In genomic region chr9:128412120-128412790, GRCh38 we compare ENCODE assay signal across 8 cellular contexts. TPM values are rescaled to one million over a fixed set of nuclear protein-coding genes. Genes with fewer than 3 reads are reported as not detected.
DNase-seq lines count a peak whose midpoint lies in the region; ATAC-seq and TF ChIP-seq lines count a peak whose summit lies in the region.

No MANE protein-coding gene starts in this region.

- H2BK15ac ChIP-seq in neuronal stem cell (ENCODE audit: low read length), result no peak overlapping the region

- H3K27me3 ChIP-seq in esophagus squamous epithelium (peaks cover 0 to 62% (median 0%) of the 10 kb centered on the region in 4 donors), neuronal stem cell (ENCODE audit: control insufficient read depth in 3 of 3, insufficient read depth in 3 of 3, low read depth in 1 of 3, low read length in 3 of 3) (peaks cover 0 to 78% (median 6%) of the 10 kb centered on the region in 3 experiments)

- no peak overlapping the region for H3K9ac ChIP-seq in neuronal stem cell (ENCODE audit: low read depth, low read length, poor library complexity)

- H4K8ac ChIP-seq in neuronal stem cell (ENCODE audit: low read depth, low read length), result no peak overlapping the region

- H3K36me3 ChIP-seq in esophagus squamous epithelium (no peaks in the 10 kb centered on the region), neuronal stem cell (replicated peaks in 1 of 2; ENCODE audit: control insufficient read depth in 2 of 2, insufficient read depth in 2 of 2, low read length in 2 of 2) (no peaks in the 10 kb centered on the region)

- no peak overlapping the region for H2BK5ac ChIP-seq in neuronal stem cell (ENCODE audit: low read length)

- no peak for ATAC-seq in GM21723 (IDR thresholded peaks at IDR 0.05; ENCODE audit: unreplicated experiment)
- ATAC-seq in GM21381 (IDR thresholded peaks at IDR 0.05; ENCODE audit: unreplicated experiment), result no peak

- H3K4me3 ChIP-seq in esophagus squamous epithelium (no peak overlapping the region), neuronal stem cell (ENCODE audit: low read length in 2 of 2) (no peak overlapping the region)

- no peaks in the 10 kb centered on the region for H3K9me3 ChIP-seq in esophagus squamous epithelium
- H3K9me3 ChIP-seq in neuronal stem cell (replicated peaks in 1 of 2; ENCODE audit: control insufficient read depth in 2 of 2, insufficient read depth in 1 of 2, low read depth in 1 of 2, low read length in 2 of 2), result peaks cover 0 to 10% of the 10 kb centered on the region in 2 donors

- TF ChIP-seq CTCF in GM12872 (IDR thresholded peaks at IDR 0.05; ENCODE audit: insufficient read depth, low read depth, low read length) (peak; percentile 63), esophagus squamous epithelium (IDR thresholded peaks at IDR 0.05) (peak in 5 of 6 experiments; percentile 10 to 56 (median 44))

- no peak overlapping the region for H4K91ac ChIP-seq in neuronal stem cell (ENCODE audit: low read depth, low read length, poor library complexity)

- peaks cover 0 to 18% (median 0%) of the 10 kb centered on the region in 3 donors for H3K4me1 ChIP-seq in esophagus squamous epithelium
- H3K4me1 ChIP-seq in neuronal stem cell (ENCODE audit: control insufficient read depth in 2 of 2, insufficient read depth in 1 of 2, low read depth in 1 of 2, low read length in 2 of 2), result peaks cover 17 to 38% of the 10 kb centered on the region in 2 donors

- H3K4me2 ChIP-seq in neuronal stem cell (ENCODE audit: insufficient read depth, low read length, poor library complexity, severe bottlenecking), result no peak overlapping the region

- H3K79me1 ChIP-seq in neuronal stem cell (ENCODE audit: low read depth, low read length), result no peaks in the 10 kb centered on the region

- peak overlapping the region; percentile 44 for H3K23ac ChIP-seq in neuronal stem cell (ENCODE audit: low read depth, low read length, poor library complexity)

- no peak overlapping the region for H2AK5ac ChIP-seq in neuronal stem cell (ENCODE audit: low read depth, low read length)

- H3K4ac ChIP-seq in neuronal stem cell (ENCODE audit: low read length), result no peak overlapping the region

- TF ChIP-seq POLR2A in esophagus squamous epithelium (IDR thresholded peaks at IDR 0.05), result no peak

- H2AFZ ChIP-seq in neuronal stem cell (ENCODE audit: low read length), result peak overlapping the region; percentile 68

- no peak overlapping the region for H2BK12ac ChIP-seq in neuronal stem cell (ENCODE audit: low read length)

- H2BK120ac ChIP-seq in neuronal stem cell (ENCODE audit: low read depth, low read length), result no peak overlapping the region

- intact Hi-C loops in esophagus squamous epithelium (cut with DNase I), result loop anchor here (10.0 kb wide), 1 partner anchor 47 kb away; no protein-coding TSS in a partner anchor

- H3K27ac ChIP-seq in esophagus squamous epithelium, result no peak overlapping the region
- no peak overlapping the region for H3K27ac ChIP-seq in neuronal stem cell (replicated peaks; ENCODE audit: low read length)

- 13 to 23% methylated on average over 6 to 9 of the region's 13 CpGs for WGBS in esophagus squamous epithelium, 2 donors
- WGBS in neuronal stem cell (ENCODE audit: extremely low coverage in 2 of 2, insufficient read length in 2 of 2, insufficient replicate concordance in 1 of 2), 2 donors, result no CpG with 5 or more reads among the region's 13 CpGs

- no peak overlapping the region for H3K18ac ChIP-seq in neuronal stem cell (ENCODE audit: low read length)

- H3K14ac ChIP-seq in neuronal stem cell (ENCODE audit: low read length), result no peak overlapping the region

- DNase-seq in 8988T (peak; percentile 69), NCI-H526 treated with DMSO at 0.1 percent for 48 hours (lab: John Stamatoyannopoulos, UW) (peak; percentile 20), activated T-cell treated with anti-CD3 and anti-CD28 coated beads for 1 hour (ENCODE audit: low read depth) (peak; percentile 35), esophagus squamous epithelium (lab: John Stamatoyannopoulos, UW) (no peak), neuronal stem cell (ENCODE audit: low spot score) (peak; percentile 72)

RNA-seq across cellular contexts. Expression of gene CERCAM, which starts 8.4 kb away (rescaled TPM):
- 10 to 100 TPM in 1 of 4 donors, 1 to 10 TPM in 3; 2.2 to 18.3 (median 6.2) TPM for total RNA-seq in esophagus squamous epithelium
- 0.70 TPM for polyA plus RNA-seq in neuronal stem cell (2013, experiment 1 of 2)
- polyA plus RNA-seq in neuronal stem cell (2013, experiment 2 of 2), result 0.76 TPM

RNA-seq across cellular contexts. Expression of gene URM1, which starts 41.1 kb away (rescaled TPM):
- 10 to 100 TPM; 22.7 to 31.5 (median 25.5) TPM for total RNA-seq in esophagus squamous epithelium
- 28.4 TPM for polyA plus RNA-seq in neuronal stem cell (2013, experiment 1 of 2)
- 24.9 TPM for polyA plus RNA-seq in neuronal stem cell (2013, experiment 2 of 2)

RNA-seq across cellular contexts. Expression of gene ODF2, which starts 43.6 kb away (rescaled TPM):
- total RNA-seq in esophagus squamous epithelium, result 10 to 100 TPM; 13.2 to 28.0 (median 19.8) TPM
- polyA plus RNA-seq in neuronal stem cell (2013, experiment 1 of 2), result 27.4 TPM
- polyA plus RNA-seq in neuronal stem cell (2013, experiment 2 of 2), result 27.8 TPM
